In genomic region chr1:209565759-209566678, GRCh38 we compare ENCODE assay signal across 8 cellular contexts. TPM values are rescaled to one million over a fixed set of nuclear protein-coding genes. Genes with fewer than 3 reads are reported as not detected.
DNase-seq lines count a peak whose midpoint lies in the region; ATAC-seq and TF ChIP-seq lines count a peak whose summit lies in the region.

No MANE protein-coding gene starts in this region.

- no peak overlapping the region for H4K91ac ChIP-seq in neuronal stem cell (ENCODE audit: low read depth, low read length, poor library complexity)

- H3K27ac ChIP-seq in neuronal stem cell (replicated peaks; ENCODE audit: low read length) (no peak overlapping the region), stomach (no peak overlapping the region)

- no peak overlapping the region for H3K4me2 ChIP-seq in neuronal stem cell (ENCODE audit: insufficient read depth, low read length, poor library complexity, severe bottlenecking)

- H3K18ac ChIP-seq in neuronal stem cell (ENCODE audit: low read length): peak overlapping the region; percentile 68

- H2BK5ac ChIP-seq in neuronal stem cell (ENCODE audit: low read length): no peak overlapping the region

- H2AK5ac ChIP-seq in neuronal stem cell (ENCODE audit: low read depth, low read length): peak overlapping the region; percentile 22

- no peak overlapping the region for H2BK15ac ChIP-seq in neuronal stem cell (ENCODE audit: low read length)

- intact Hi-C loops in stomach (cut with DNase I; ENCODE audit: low total_unique reads): no loop called here

- peak; percentile 94 for ATAC-seq in GM21529 (IDR thresholded peaks at IDR 0.05; ENCODE audit: unreplicated experiment)

- H3K9me3 ChIP-seq in neuronal stem cell (replicated peaks in 1 of 2; ENCODE audit: control insufficient read depth in 2 of 2, insufficient read depth in 1 of 2, low read depth in 1 of 2, low read length in 2 of 2) (no peaks in the 10 kb centered on the region), stomach (no peaks in the 10 kb centered on the region)

- no peak overlapping the region for H3K4me3 ChIP-seq in Jurkat, Clone E6-1 (ENCODE audit: low read length)
- H3K4me3 ChIP-seq in neuronal stem cell (ENCODE audit: low read length in 2 of 2): no peak overlapping the region
- no peak overlapping the region for H3K4me3 ChIP-seq in stomach

- TF ChIP-seq POLR2A in stomach (IDR thresholded peaks at IDR 0.05): no peak

- no peak overlapping the region for H4K8ac ChIP-seq in neuronal stem cell (ENCODE audit: low read depth, low read length)

- H3K27me3 ChIP-seq in neuronal stem cell (ENCODE audit: control insufficient read depth in 3 of 3, insufficient read depth in 3 of 3, low read depth in 1 of 3, low read length in 3 of 3) (no peaks in the 10 kb centered on the region), stomach (peaks cover 0 to 34% (median 0%) of the 10 kb centered on the region in 3 donors)

- DNase-seq in DMS153 (lab: John Stamatoyannopoulos, UW) (peak; percentile 82), OCI-M1 (lab: John Stamatoyannopoulos, UW) (peak; percentile 87), fibroblast of peridontal ligament (ENCODE audit: extremely low read depth) (peak; percentile 83), neuronal stem cell (ENCODE audit: low spot score) (peak; percentile 86), stomach (peak; percentile 89)
- DNase-seq in Jurkat, Clone E6-1 (ENCODE audit: low read depth, low spot score): peak; percentile 60
- peak; percentile 61 for DNase-seq in activated T-cell treated with anti-CD3 and anti-CD28 coated beads, Interleukin-2, amount 50 U/mL, for 1 hour

- no peak for TF ChIP-seq EP300 in stomach (IDR thresholded peaks at IDR 0.05)

- no peak overlapping the region for H3K4ac ChIP-seq in neuronal stem cell (ENCODE audit: low read length)

- no peak overlapping the region for H2BK120ac ChIP-seq in neuronal stem cell (ENCODE audit: low read depth, low read length)

- WGBS in neuronal stem cell (ENCODE audit: extremely low coverage in 2 of 2, insufficient read length in 2 of 2, insufficient replicate concordance in 1 of 2), 2 donors: no CpG with 5 or more reads among the region's 15 CpGs
- 31 to 35% (median 34%) methylated on average over 15 of the region's 15 CpGs for WGBS in stomach, 5 donors

- no peaks in the 10 kb centered on the region for H3K79me1 ChIP-seq in neuronal stem cell (ENCODE audit: low read depth, low read length)

- peak in 5 of 7 experiments; percentile 55 to 82 (median 67) for TF ChIP-seq CTCF in stomach (IDR thresholded peaks at IDR 0.05)

- no peak overlapping the region for H3K9ac ChIP-seq in neuronal stem cell (ENCODE audit: low read depth, low read length, poor library complexity)

- no peak overlapping the region for H2BK12ac ChIP-seq in neuronal stem cell (ENCODE audit: low read length)

- H3K23ac ChIP-seq in neuronal stem cell (ENCODE audit: low read depth, low read length, poor library complexity): no peak overlapping the region

- H3K14ac ChIP-seq in neuronal stem cell (ENCODE audit: low read length): no peak overlapping the region

- no peaks in the 10 kb centered on the region for H3K36me3 ChIP-seq in neuronal stem cell (replicated peaks in 1 of 2; ENCODE audit: control insufficient read depth in 2 of 2, insufficient read depth in 2 of 2, low read length in 2 of 2)
- no peaks in the 10 kb centered on the region for H3K36me3 ChIP-seq in stomach

- H3K4me1 ChIP-seq in neuronal stem cell (ENCODE audit: control insufficient read depth in 2 of 2, insufficient read depth in 1 of 2, low read depth in 1 of 2, low read length in 2 of 2) (peaks cover 0 to 8% of the 10 kb centered on the region in 2 donors), stomach (peaks cover 0 to 10% (median 5%) of the 10 kb centered on the region in 4 donors)

- no peak overlapping the region for H2AFZ ChIP-seq in neuronal stem cell (ENCODE audit: low read length)

RNA-seq across cellular contexts. Expression of gene CAMK1G, which starts 17.5 kb away (rescaled TPM):
- not detected for polyA plus RNA-seq in Jurkat, Clone E6-1 (2012; ENCODE audit: insufficient read depth, insufficient read length)
- polyA plus RNA-seq in neuronal stem cell (2013, experiment 1 of 2): 4.6 TPM
- polyA plus RNA-seq in neuronal stem cell (2013, experiment 2 of 2): 4.4 TPM
- total RNA-seq in stomach: 1 to 10 TPM in 1 of 5 donors, not detected in 4; 1.5 TPM
- polyA plus RNA-seq in stomach: under 1 TPM in 1 of 3 donors, not detected in 2; 0.03 TPM
